ENCODE assay signal across 10 cellular contexts in the genomic region with DNA sequence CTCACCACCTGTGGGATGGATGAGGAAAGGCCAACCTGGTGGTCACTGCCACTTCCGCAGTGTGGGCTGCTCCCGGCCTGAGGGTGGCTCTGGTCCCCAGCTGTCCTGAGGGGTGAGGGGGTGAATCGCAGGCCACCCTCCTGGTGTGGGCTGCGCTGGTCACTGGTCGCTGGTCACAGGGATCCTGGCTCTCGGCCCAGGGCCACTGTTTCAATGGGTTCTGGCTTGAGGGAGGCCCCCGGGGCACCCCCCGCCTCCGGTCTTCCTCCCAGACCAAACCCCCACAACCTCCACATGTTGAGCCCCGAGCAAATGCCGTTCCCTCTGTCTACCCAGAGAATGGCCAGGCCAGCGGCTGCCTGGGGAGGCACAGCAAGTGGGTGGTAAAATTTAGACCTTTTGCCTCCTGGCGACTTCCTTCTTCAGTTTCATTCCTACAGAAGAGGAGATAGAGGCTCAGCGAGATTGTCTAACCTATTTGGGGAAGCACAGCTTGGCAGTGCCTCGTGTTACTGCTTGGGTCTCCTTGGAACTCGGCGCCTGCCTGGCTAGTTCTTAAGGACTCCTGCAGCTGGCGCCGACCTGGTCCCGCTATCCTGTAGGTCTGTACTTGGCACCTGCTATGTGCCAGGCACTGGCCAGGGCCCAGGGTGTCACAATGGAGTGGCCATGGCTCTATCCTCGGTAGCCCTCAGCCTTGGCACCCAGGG. TPM values are rescaled to one million over a fixed set of nuclear protein-coding genes. Genes with fewer than 3 reads are reported as not detected.
A peak's percentile ranks its signal among the peaks of the same experiment; 100 is the strongest.
DNase-seq lines count a peak whose midpoint lies in the region; ATAC-seq and TF ChIP-seq lines count a peak whose summit lies in the region.
"Had no signal": no experiment of that assay in that cellular context is flagged by ENCODE, and none has a peak within 500 bp of the region (broad histone marks: within the 10 kb centered on the region; RNA-seq: fewer than 3 reads in every experiment).

No MANE protein-coding gene starts in this region.

- H3K27me3 ChIP-seq in NT2/D1 (ENCODE audit: insufficient read depth, insufficient read length) = no peaks in the 10 kb centered on the region
- H3K27me3 ChIP-seq in mesenchymal stem cell (ENCODE audit: control insufficient read depth in 1 of 2, insufficient read depth in 1 of 2, low read length in 2 of 2) = no peaks in the 10 kb centered on the region
- H3K27me3 ChIP-seq in thymus (ENCODE audit: control insufficient read depth, insufficient read depth) = no peaks in the 10 kb centered on the region

- H3K27ac Mint-ChIP-seq in chondrocyte (ENCODE audit: unreplicated experiment) = peak overlapping the region; percentile 60
- H3K27ac Mint-ChIP-seq: activated naive CD4-positive, alpha-beta T cell treated with anti-CD3 and anti-CD28 coated beads, Interleukin-2, amount 50 U/mL, for 24 hours had no signal

- H3K36me3 Mint-ChIP-seq in chondrocyte (ENCODE audit: low read depth) = no peaks in the 10 kb centered on the region
- H3K36me3 Mint-ChIP-seq: activated naive CD4-positive, alpha-beta T cell treated with anti-CD3 and anti-CD28 coated beads, Interleukin-2, amount 50 U/mL, for 24 hours had no signal

- H3K9ac ChIP-seq in NT2/D1 (ENCODE audit: insufficient read length, low read depth) (peak overlapping the region; percentile 42), mesenchymal stem cell (ENCODE audit: low read length) (no peak overlapping the region)

- H3K4ac ChIP-seq in mesenchymal stem cell (ENCODE audit: low read depth in 1 of 2, low read length in 2 of 2) = no peak overlapping the region

- no peak overlapping the region for H3K4me2 ChIP-seq in mesenchymal stem cell (ENCODE audit: low read length, poor library complexity, severe bottlenecking)

- H3K4me1 ChIP-seq in NT2/D1 (ENCODE audit: insufficient read depth, insufficient read length) = peaks cover 37% of the 10 kb centered on the region
- H3K4me1 ChIP-seq in mesenchymal stem cell (ENCODE audit: control insufficient read depth, insufficient read depth, low read depth, low read length) = peaks cover 89% of the 10 kb centered on the region
- H3K4me1 ChIP-seq in thymus (ENCODE audit: control insufficient read depth, insufficient read depth, low read length) = no peaks in the 10 kb centered on the region

- 96% methylated on average over 20 of the region's 21 CpGs for WGBS in mesenchymal stem cell
- WGBS in thymus = 93% methylated on average over 21 of the region's 21 CpGs

- H2AK5ac ChIP-seq in mesenchymal stem cell (ENCODE audit: low read length, severe bottlenecking) = peak overlapping the region; percentile 57

- H3K18ac ChIP-seq in mesenchymal stem cell (ENCODE audit: low read depth in 1 of 2, low read length in 2 of 2) = peak overlapping the region in 1 of 2 experiments; percentile 13

- no peak overlapping the region for H3K23ac ChIP-seq in mesenchymal stem cell (ENCODE audit: low read length in 2 of 2)

- H3K79me1 ChIP-seq in mesenchymal stem cell (replicated peaks; ENCODE audit: low read length, poor library complexity, severe bottlenecking) = peaks cover 52% of the 10 kb centered on the region

- no peak overlapping the region for H3K4me3 Mint-ChIP-seq in chondrocyte (ENCODE audit: unreplicated experiment)
- H3K4me3 Mint-ChIP-seq: activated naive CD4-positive, alpha-beta T cell treated with anti-CD3 and anti-CD28 coated beads, Interleukin-2, amount 50 U/mL, for 24 hours had no signal

- H2BK5ac ChIP-seq in mesenchymal stem cell (ENCODE audit: low read depth, low read length, poor library complexity, severe bottlenecking) = no peak overlapping the region

- no peak overlapping the region for H2BK12ac ChIP-seq in mesenchymal stem cell (ENCODE audit: low read length in 2 of 2)

- no peaks in the 10 kb centered on the region for H3K9me3 Mint-ChIP-seq in chondrocyte (ENCODE audit: low read depth)
- H3K9me3 Mint-ChIP-seq: activated naive CD4-positive, alpha-beta T cell treated with anti-CD3 and anti-CD28 coated beads, Interleukin-2, amount 50 U/mL, for 24 hours had no signal

- H3K4me3 ChIP-seq in NT2/D1 (ENCODE audit: insufficient read length, low read depth) (no peak overlapping the region), mesenchymal stem cell (ENCODE audit: insufficient read depth in 1 of 2, low read depth in 1 of 2, low read length in 2 of 2) (no peak overlapping the region), thymus (ENCODE audit: low read length) (no peak overlapping the region)

- ATAC-seq in HG03196 (IDR thresholded peaks at IDR 0.05; ENCODE audit: unreplicated experiment) = no peak

- H2AFZ ChIP-seq in mesenchymal stem cell (ENCODE audit: low read depth, low read length) = no peak overlapping the region

- no peaks in the 10 kb centered on the region for H3K9me3 ChIP-seq in NT2/D1 (ENCODE audit: insufficient read depth, low read length)
- H3K9me3 ChIP-seq in mesenchymal stem cell (ENCODE audit: control insufficient read depth, low read length) = no peaks in the 10 kb centered on the region
- no peaks in the 10 kb centered on the region for H3K9me3 ChIP-seq in thymus (ENCODE audit: control insufficient read depth)

- no peak for DNase-seq in NT2/D1 (ENCODE audit: low read depth, low spot score)
- DNase-seq in chondrocyte (ENCODE audit: low spot score) = no peak
- no peak for DNase-seq in mesenchymal stem cell
- DNase-seq in epidermal melanocyte (ENCODE audit: insufficient read length, low spot score) = no peak
- DNase-seq in T1000 (lab: John Stamatoyannopoulos, UW) = no peak
- DNase-seq in kidney glomerular epithelial cell (lab: John Stamatoyannopoulos, UW) = no peak
- DNase-seq: foreskin melanocyte had no signal

- H4K91ac ChIP-seq in mesenchymal stem cell (ENCODE audit: low read length) = no peak overlapping the region

- H3K36me3 ChIP-seq in NT2/D1 (ENCODE audit: insufficient read depth, insufficient read length, low read length) (no peaks in the 10 kb centered on the region), mesenchymal stem cell (ENCODE audit: control insufficient read depth in 1 of 2, insufficient read depth in 2 of 2, low read depth in 1 of 2, low read length in 2 of 2) (peaks cover 0 to 13% of the 10 kb centered on the region in 2 experiments), thymus (ENCODE audit: control insufficient read depth, insufficient read depth) (no peaks in the 10 kb centered on the region)

- peak overlapping the region; percentile 7 for H2BK15ac ChIP-seq in mesenchymal stem cell (ENCODE audit: low read depth, poor library complexity, severe bottlenecking)

- H3K4me1 Mint-ChIP-seq in chondrocyte (ENCODE audit: low read depth) = peaks cover 50% of the 10 kb centered on the region
- H3K4me1 Mint-ChIP-seq: activated naive CD4-positive, alpha-beta T cell treated with anti-CD3 and anti-CD28 coated beads, Interleukin-2, amount 50 U/mL, for 24 hours had no signal

- no peaks in the 10 kb centered on the region for H3K27me3 Mint-ChIP-seq in chondrocyte (ENCODE audit: low read depth)
- H3K27me3 Mint-ChIP-seq: activated naive CD4-positive, alpha-beta T cell treated with anti-CD3 and anti-CD28 coated beads, Interleukin-2, amount 50 U/mL, for 24 hours had no signal

- H4K8ac ChIP-seq in mesenchymal stem cell (ENCODE audit: low read length) = peak overlapping the region; percentile 35

- no peak overlapping the region for H3K27ac ChIP-seq in mesenchymal stem cell (ENCODE audit: low read length, poor library complexity, severe bottlenecking)
- peak overlapping the region; percentile 25 for H3K27ac ChIP-seq in thymus (ENCODE audit: low read depth)

- TF ChIP-seq CTCF in chondrocyte (IDR thresholded peaks at IDR 0.05) = no peak

- H2BK120ac ChIP-seq in mesenchymal stem cell (ENCODE audit: low read depth, low read length) = no peak overlapping the region

- H3K14ac ChIP-seq in mesenchymal stem cell (ENCODE audit: low read length in 2 of 2) = no peak overlapping the region

RNA-seq across cellular contexts. Expression of a gene that starts 48.2 kb away (rescaled TPM):
- total RNA-seq in chondrocyte = 27.3 to 28.2 TPM (median 27.9 TPM) in 3 replicates
- 37.8 TPM for polyA plus RNA-seq in mesenchymal stem cell (2013, experiment 1 of 2)
- polyA plus RNA-seq in mesenchymal stem cell (2013, experiment 2 of 2) = 38.3 TPM
- polyA plus RNA-seq in thymus = 20.4 TPM
